ENCODE assay signal across 1 cellular context in genomic region chr2:25936889-25937545, GRCh38.
TF ChIP-seq lines count a peak whose summit lies in the region.

No MANE protein-coding gene starts in this region.

TF ChIP-seq in HepG2, 621 proteins besides CTCF, POLR2A, EP300 and RAD21:
- TF ChIP-seq U2AF2 (IDR thresholded peaks at IDR 0.05; ENCODE audit: low read depth, low read length) (no peak), MIER2 (CRISPR knock-in tag; IDR thresholded peaks at IDR 0.05) (no peak), ZNF691 (CRISPR knock-in tag; IDR thresholded peaks at IDR 0.05; ENCODE audit: borderline replicate concordance, low read depth) (no peak), XBP1 (CRISPR knock-in tag; IDR thresholded peaks at IDR 0.05) (no peak), KMT2B (CRISPR knock-in tag; IDR thresholded peaks at IDR 0.05) (no peak), FOSL1 (CRISPR knock-in tag; IDR thresholded peaks at IDR 0.05; ENCODE audit: borderline replicate concordance) (no peak), ZNF446 (CRISPR knock-in tag; IDR thresholded peaks at IDR 0.05) (no peak), ZNF430 (CRISPR knock-in tag; IDR thresholded peaks at IDR 0.05) (no peak), SUZ12 (IDR thresholded peaks at IDR 0.05; ENCODE audit: low read depth, low read length) (no peak), ZNF609 (CRISPR knock-in tag; IDR thresholded peaks at IDR 0.05; ENCODE audit: borderline replicate concordance) (no peak), ZFP82 (CRISPR knock-in tag; IDR thresholded peaks at IDR 0.05; ENCODE audit: borderline replicate concordance) (no peak), MLX (CRISPR knock-in tag; IDR thresholded peaks at IDR 0.05) (no peak), HHEX (CRISPR knock-in tag; IDR thresholded peaks at IDR 0.05) (no peak), NCOA1 (CRISPR knock-in tag; IDR thresholded peaks at IDR 0.05) (no peak)
- TF ChIP-seq, protein P1, sequence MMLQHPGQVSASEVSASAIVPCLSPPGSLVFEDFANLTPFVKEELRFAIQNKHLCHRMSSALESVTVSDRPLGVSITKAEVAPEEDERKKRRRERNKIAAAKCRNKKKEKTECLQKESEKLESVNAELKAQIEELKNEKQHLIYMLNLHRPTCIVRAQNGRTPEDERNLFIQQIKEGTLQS (CRISPR knock-in tag; IDR thresholded peaks at IDR 0.05), result no peak
